1 cellular context compared by ENCODE assay signal in the genomic region with DNA sequence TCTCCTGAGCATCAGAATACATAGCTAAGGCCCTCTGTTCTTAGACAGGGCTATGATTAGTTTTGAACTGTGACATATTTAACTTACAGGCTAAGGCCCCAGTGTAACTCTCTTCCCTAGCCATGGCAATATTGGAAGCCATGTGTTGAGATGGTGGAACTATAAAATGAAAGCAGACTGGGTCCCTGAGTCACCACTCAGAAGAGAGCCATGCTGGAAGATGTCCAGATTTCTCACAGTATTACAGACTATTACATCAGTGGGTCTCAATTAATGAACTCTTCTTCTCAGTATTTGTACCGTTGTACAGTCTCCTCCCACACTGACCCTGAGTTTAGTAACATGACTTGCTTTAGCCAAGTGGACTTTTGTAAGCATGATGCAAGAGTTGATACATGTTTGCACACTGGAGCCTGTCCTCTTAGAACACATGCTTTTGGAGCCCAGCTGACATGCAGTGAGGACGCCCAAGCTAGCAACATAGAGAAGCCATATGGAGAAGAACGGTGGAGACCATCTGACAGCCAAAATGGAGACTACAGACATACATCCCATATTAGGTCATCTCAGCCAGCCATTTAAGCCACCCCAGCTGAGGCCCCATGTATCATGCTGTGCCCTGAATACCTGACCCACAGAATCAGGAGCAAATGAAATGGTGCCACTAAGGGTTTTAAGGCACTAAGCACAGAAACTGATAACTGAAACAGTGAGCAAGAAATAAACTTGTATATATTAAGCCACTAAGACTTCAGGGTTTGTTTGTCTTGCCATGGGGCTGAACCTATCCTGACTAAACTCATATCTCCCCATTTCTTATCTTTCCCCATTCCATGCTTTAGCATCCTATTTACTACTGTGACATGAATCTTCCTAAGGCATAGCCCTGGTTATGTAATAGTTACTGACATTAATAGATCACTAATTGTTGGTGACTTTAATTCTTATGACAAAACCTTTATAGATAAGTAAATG.
TF ChIP-seq lines count a peak whose summit lies in the region.

No MANE protein-coding gene starts in this region.

TF ChIP-seq in K562, 482 proteins besides CTCF, POLR2A, EP300 and RAD21 (continued from another document and continues in another):
- TF ChIP-seq, protein P1, sequence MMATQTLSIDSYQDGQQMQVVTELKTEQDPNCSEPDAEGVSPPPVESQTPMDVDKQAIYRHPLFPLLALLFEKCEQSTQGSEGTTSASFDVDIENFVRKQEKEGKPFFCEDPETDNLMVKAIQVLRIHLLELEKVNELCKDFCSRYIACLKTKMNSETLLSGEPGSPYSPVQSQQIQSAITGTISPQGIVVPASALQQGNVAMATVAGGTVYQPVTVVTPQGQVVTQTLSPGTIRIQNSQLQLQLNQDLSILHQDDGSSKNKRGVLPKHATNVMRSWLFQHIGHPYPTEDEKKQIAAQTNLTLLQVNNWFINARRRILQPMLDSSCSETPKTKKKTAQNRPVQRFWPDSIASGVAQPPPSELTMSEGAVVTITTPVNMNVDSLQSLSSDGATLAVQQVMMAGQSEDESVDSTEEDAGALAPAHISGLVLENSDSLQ (IDR thresholded peaks at IDR 0.05) = peak; percentile 37
- TF ChIP-seq NR4A1 (CRISPR knock-in tag; IDR thresholded peaks at IDR 0.05) (no peak), NR4A1 (tag; IDR thresholded peaks at IDR 0.05) (peak; percentile 77), ZNF407 (IDR thresholded peaks at IDR 0.05; ENCODE audit: low read depth) (no peak), JUND (IDR thresholded peaks at IDR 0.05; ENCODE audit: borderline replicate concordance, low read depth, low read length) (peak; percentile 89), JUND (tag; IDR thresholded peaks at IDR 0.05; ENCODE audit: borderline replicate concordance, low read depth, low read length) (peak; percentile 81; the same call in 2 of the 3 replicates), ZNF830 (CRISPR knock-in tag; IDR thresholded peaks at IDR 0.05) (no peak), ZNF121 (CRISPR knock-in tag; conservative IDR thresholded peaks at IDR 0.05) (no peak), ESRRA (IDR thresholded peaks at IDR 0.05; ENCODE audit: borderline replicate concordance, low read depth) (0 out of 2 replicates have a peak, but pooled peaks have one; percentile 26), PHB2 (IDR thresholded peaks at IDR 0.05; ENCODE audit: low read depth) (no peak), CTBP1 (IDR thresholded peaks at IDR 0.05; ENCODE audit: borderline replicate concordance) (peak; percentile 45; the same call in 1 of the 2 replicates), U2AF1 (optimal IDR thresholded peaks at IDR 0.05; ENCODE audit: low read depth, low read length) (no peak), ZNF561 (CRISPR knock-in tag; conservative IDR thresholded peaks at IDR 0.05) (0 out of 2 replicates have a peak, but pooled peaks have one; percentile 52), ZBTB7A (IDR thresholded peaks at IDR 0.05; ENCODE audit: borderline replicate concordance, control insufficient read depth, low read depth, low read length) (no peak), DPF2 (IDR thresholded peaks at IDR 0.05) (0 out of 2 replicates have a peak, but pooled peaks have one; percentile 21), ZNF224 (CRISPR knock-in tag; IDR thresholded peaks at IDR 0.05) (no peak), ZSCAN32 (CRISPR knock-in tag; IDR thresholded peaks at IDR 0.05) (peak; percentile 98), KLF6 (CRISPR knock-in tag; IDR thresholded peaks at IDR 0.05; ENCODE audit: borderline replicate concordance) (peak; percentile 89), ZFP36 (IDR thresholded peaks at IDR 0.05; ENCODE audit: low read depth, low read length, partially characterized antibody) (peak; percentile 22), RNF2 (IDR thresholded peaks at IDR 0.05) (peak; percentile 79; the same call in 1 of the 2 replicates), NFYB (IDR thresholded peaks at IDR 0.05; ENCODE audit: extremely low read depth, insufficient read length) (no peak), DMBX1 (CRISPR knock-in tag; IDR thresholded peaks at IDR 0.05; ENCODE audit: borderline replicate concordance) (peak; percentile 83; the same call in 1 of the 2 replicates), CREBBP (IDR thresholded peaks at IDR 0.05; ENCODE audit: low read depth, low read length) (no peak), TEAD4 (IDR thresholded peaks at IDR 0.05; ENCODE audit: low read length) (peak; percentile 45; the same call in 1 of the 2 replicates), TEAD4 (CRISPR knock-in tag; IDR thresholded peaks at IDR 0.05; ENCODE audit: borderline replicate concordance) (no peak), SPI1 (IDR thresholded peaks at IDR 0.05; ENCODE audit: borderline replicate concordance, low read depth, low read length) (no peak), ZNF146 (CRISPR knock-in tag; IDR thresholded peaks at IDR 0.05; ENCODE audit: unreplicated experiment) (no peak), ZNF75A (CRISPR knock-in tag; IDR thresholded peaks at IDR 0.05) (0 out of 2 replicates have a peak, but pooled peaks have one; percentile 15), ZNF165 (CRISPR knock-in tag; IDR thresholded peaks at IDR 0.05; ENCODE audit: borderline replicate concordance) (peak; percentile 68; the same call in 1 of the 2 replicates), SRSF3 (IDR thresholded peaks at IDR 0.05; ENCODE audit: insufficient read depth, low read length) (no peak), CBX1 (IDR thresholded peaks at IDR 0.05; ENCODE audit: low read depth) (peak; percentile 31; the same call in 1 of the 2 replicates), PTBP1 (IDR thresholded peaks at IDR 0.05; ENCODE audit: low read depth, low read length) (no peak), ZFX (CRISPR knock-in tag; IDR thresholded peaks at IDR 0.05) (no peak), ZNF512 (tag; IDR thresholded peaks at IDR 0.05) (no peak), ELF2 (CRISPR knock-in tag; IDR thresholded peaks at IDR 0.05) (peak; percentile 77), MCM3 (IDR thresholded peaks at IDR 0.05) (no peak), ZNF175 (CRISPR knock-in tag; IDR thresholded peaks at IDR 0.05; ENCODE audit: low read depth) (peak; percentile 99)
- TF ChIP-seq, protein P2, sequence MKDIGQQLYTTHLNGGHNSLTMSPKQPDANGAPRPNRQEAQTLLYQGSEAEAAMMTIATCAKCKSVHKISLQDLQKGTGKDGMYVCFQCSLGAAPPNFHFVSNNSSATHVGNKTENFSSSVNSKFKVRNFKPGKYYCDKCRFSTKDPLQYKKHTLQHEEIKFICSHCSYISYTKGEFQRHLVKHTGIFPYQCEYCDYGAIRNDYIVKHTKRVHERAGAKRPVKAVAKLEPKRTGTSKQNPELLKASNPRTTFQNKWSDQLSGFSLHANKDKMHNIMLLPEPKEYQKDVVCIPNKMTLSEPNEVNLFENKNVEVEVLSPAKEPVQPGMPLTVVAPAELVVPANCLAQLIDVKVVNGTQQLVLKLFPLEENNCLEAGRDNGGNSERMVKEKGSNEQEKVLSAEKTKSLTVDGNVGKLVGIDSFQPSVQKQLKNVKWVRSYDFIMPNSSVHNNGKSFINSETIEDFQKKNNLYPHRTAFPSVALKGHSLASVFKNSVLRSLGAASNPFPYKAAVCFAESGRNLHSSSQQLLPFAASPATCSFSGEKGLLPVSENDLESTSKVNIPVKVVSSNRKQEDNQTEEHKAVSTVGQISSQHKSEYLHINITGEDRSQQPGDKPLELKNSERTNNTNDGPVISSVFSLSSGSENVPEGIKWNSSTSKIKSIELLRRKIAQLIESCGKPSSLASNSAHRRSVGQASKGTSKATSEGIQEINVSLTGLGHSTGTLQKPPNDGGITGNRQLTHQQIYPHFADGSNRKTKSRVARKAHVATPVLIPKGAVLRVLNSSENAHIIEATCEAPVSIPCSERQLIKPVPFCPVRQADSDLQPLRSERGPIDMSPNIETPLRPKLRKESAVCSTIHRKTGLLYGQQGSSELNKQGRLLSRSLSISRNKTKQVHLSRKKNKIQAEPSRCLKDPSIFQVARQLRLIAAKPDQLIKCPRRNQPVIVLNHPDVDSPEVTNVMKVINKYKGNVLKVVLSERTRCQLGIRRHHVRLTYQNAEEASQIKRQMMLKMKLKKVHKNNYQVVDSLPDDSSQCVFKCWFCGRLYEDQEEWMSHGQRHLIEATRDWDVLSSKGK (CRISPR knock-in tag; IDR thresholded peaks at IDR 0.05) = no peak
- TF ChIP-seq, protein P3, sequence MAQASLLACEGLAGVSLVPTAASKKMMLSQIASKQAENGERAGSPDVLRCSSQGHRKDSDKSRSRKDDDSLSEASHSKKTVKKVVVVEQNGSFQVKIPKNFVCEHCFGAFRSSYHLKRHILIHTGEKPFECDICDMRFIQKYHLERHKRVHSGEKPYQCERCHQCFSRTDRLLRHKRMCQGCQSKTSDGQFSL (CRISPR knock-in tag; IDR thresholded peaks at IDR 0.05) = no peak
- TF ChIP-seq, protein P3 (tag; IDR thresholded peaks at IDR 0.05) = peak in 1 of 2 experiments; percentile 78; a peak in 1 of 4 replicates
- TF ChIP-seq, protein P4, sequence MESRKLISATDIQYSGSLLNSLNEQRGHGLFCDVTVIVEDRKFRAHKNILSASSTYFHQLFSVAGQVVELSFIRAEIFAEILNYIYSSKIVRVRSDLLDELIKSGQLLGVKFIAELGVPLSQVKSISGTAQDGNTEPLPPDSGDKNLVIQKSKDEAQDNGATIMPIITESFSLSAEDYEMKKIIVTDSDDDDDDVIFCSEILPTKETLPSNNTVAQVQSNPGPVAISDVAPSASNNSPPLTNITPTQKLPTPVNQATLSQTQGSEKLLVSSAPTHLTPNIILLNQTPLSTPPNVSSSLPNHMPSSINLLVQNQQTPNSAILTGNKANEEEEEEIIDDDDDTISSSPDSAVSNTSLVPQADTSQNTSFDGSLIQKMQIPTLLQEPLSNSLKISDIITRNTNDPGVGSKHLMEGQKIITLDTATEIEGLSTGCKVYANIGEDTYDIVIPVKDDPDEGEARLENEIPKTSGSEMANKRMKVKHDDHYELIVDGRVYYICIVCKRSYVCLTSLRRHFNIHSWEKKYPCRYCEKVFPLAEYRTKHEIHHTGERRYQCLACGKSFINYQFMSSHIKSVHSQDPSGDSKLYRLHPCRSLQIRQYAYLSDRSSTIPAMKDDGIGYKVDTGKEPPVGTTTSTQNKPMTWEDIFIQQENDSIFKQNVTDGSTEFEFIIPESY (CRISPR knock-in tag; IDR thresholded peaks at IDR 0.05) = no peak
- TF ChIP-seq, protein P5, sequence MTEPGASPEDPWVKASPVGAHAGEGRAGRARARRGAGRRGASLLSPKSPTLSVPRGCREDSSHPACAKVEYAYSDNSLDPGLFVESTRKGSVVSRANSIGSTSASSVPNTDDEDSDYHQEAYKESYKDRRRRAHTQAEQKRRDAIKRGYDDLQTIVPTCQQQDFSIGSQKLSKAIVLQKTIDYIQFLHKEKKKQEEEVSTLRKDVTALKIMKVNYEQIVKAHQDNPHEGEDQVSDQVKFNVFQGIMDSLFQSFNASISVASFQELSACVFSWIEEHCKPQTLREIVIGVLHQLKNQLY (CRISPR knock-in tag; conservative IDR thresholded peaks at IDR 0.05) = no peak
